Comparison of ENCODE assay signal across 15 cellular contexts in the genomic region with DNA sequence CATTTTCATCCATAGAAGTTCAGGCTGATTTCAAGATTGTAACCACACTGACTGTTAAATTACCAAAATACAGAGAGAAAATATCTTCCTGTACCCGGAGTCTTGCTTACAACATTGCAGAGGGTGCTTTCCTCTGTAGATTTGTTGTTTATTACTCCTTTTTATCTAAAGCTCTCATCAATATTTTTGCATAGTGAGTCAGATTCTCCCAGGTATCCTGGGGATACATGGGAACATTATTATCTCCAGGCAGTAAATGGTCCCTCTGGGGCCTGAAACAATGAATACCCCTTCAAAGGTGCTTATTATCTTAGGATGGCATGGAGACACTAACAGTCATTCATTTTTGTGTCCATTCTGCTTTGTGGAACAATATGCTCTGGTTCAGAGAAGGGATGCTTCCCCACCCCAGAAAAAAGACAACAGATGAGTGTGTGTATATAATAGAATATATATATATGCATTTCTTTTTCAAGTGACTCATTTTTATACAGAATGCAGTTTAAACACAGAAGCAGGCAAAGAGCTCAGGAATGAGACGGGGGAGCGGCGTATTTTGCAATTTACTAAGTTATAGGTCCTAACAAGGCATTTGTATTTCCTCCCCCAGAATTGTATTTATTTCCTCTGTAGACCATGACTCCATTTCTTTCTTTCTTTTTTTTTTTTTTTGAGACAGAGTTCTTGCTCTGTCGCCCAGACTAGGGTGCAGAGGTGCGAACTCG.
A peak's percentile ranks its signal among the peaks of the same experiment; 100 is the strongest.
DNase-seq lines count a peak whose midpoint lies in the region; ATAC-seq, FAIRE-seq and TF ChIP-seq lines count a peak whose summit lies in the region.
"Had no signal": no experiment of that assay in that cellular context is flagged by ENCODE, and none has a peak within 500 bp of the region (broad histone marks: within the 10 kb centered on the region; RNA-seq: fewer than 3 reads in every experiment).

No MANE protein-coding gene starts in this region.

- H3K4me1 Mint-ChIP-seq in osteocyte (ENCODE audit: unreplicated experiment), result peaks cover 57% of the 10 kb centered on the region
- H3K4me1 Mint-ChIP-seq: activated CD4-positive, alpha-beta T cell treated with anti-CD3 and anti-CD28 coated beads, Interleukin-2, amount 10 ng/mL, durations not matched to agents 24 days and 14 days had no signal

- H4K20me1 ChIP-seq in K562 (replicated peaks; ENCODE audit: control insufficient read depth, insufficient read depth, low read length), result no peaks in the 10 kb centered on the region
- H4K20me1 ChIP-seq: BLaER1 treated with 17β-estradiol and CSF1 and Interleukin-3, amounts not matched to agents 10 nM and 100 nM had no signal

- no peak for FAIRE-seq in K562 (lab: Jason Lieb, UNC)

- no peaks in the 10 kb centered on the region for H3K9me1 ChIP-seq in K562 (ENCODE audit: control insufficient read depth, insufficient read depth, low read length)

- ATAC-seq in K562 (no peak), HG03460 (IDR thresholded peaks at IDR 0.05; ENCODE audit: unreplicated experiment) (no peak)
- ATAC-seq: activated naive CD4-positive, alpha-beta T cell treated with anti-CD3 and anti-CD28 coated beads, Interleukin-2, amount 50 U/mL, for 72 hours had no signal

- DNase-seq in EL (peak; percentile 27), NCI-H146 (lab: John Stamatoyannopoulos, UW) (peak; percentile 32), K562 (ENCODE audit: extremely low read depth in 1 of 4, low spot score in 3 of 4) (no peak), osteocyte (ENCODE audit: extremely low spot score, unreplicated experiment) (no peak), iPS-NIHi11 (ENCODE audit: low spot score) (no peak)
- no peak for DNase-seq in activated effector memory CD4-positive, alpha-beta T cell treated with Interleukin-2 at 50 U/mL for 16 hours
- DNase-seq: activated CD4-positive, alpha-beta T cell treated with anti-CD3 and anti-CD28 coated beads, Interleukin-2, amount 10 ng/mL, durations not matched to agents 24 days and 14 days; DMS79; Karpas-422; NCI-H187 had no signal

- no peaks in the 10 kb centered on the region for H3K79me2 ChIP-seq in K562 (ENCODE audit: control insufficient read depth, insufficient read depth, low read length)

- no peaks in the 10 kb centered on the region for H3K27me3 ChIP-seq in K562 (ENCODE audit: control insufficient read depth in 2 of 2, insufficient read depth in 2 of 2, low read length in 2 of 2)
- H3K27me3 ChIP-seq: BLaER1 treated with 17β-estradiol and CSF1 and Interleukin-3, amounts not matched to agents 10 nM and 100 nM; cardiac muscle cell had no signal

- TF ChIP-seq RAD21 in K562 (CRISPR knock-in tag; conservative IDR thresholded peaks at IDR 0.05 in 1 of 2, IDR thresholded peaks at IDR 0.05 in 1 of 2), result no peak

- CTCF ChIA-PET in K562 (lab: Yijun Ruan, JAX; ENCODE audit: low intra/inter-chr PET ratio), result no interaction called here

- peaks cover 0 to 9% of the 10 kb centered on the region in 2 experiments; a peak in 2 of 5 replicates for H3K4me1 ChIP-seq in K562 (replicated peaks in 1 of 2; ENCODE audit: control insufficient read depth in 2 of 2, insufficient read depth in 2 of 2, low read length in 2 of 2)
- H3K4me1 ChIP-seq: BLaER1 treated with 17β-estradiol and CSF1 and Interleukin-3, amounts not matched to agents 10 nM and 100 nM had no signal

- H3K9me3 Mint-ChIP-seq in osteocyte (ENCODE audit: unreplicated experiment), result no peaks in the 10 kb centered on the region
- H3K9me3 Mint-ChIP-seq: activated CD4-positive, alpha-beta T cell treated with anti-CD3 and anti-CD28 coated beads, Interleukin-2, amount 10 ng/mL, durations not matched to agents 24 days and 14 days; activated naive CD4-positive, alpha-beta T cell treated with anti-CD3 and anti-CD28 coated beads, Interleukin-2, amount 50 U/mL, for 72 hours had no signal

- no peak for TF ChIP-seq EP300 in K562 (IDR thresholded peaks at IDR 0.05; ENCODE audit: low read length)

- H2AFZ ChIP-seq in K562 (ENCODE audit: low read depth, low read length), result peak overlapping the region; percentile 38

- no peak for TF ChIP-seq CTCF in K562 (IDR thresholded peaks at IDR 0.05 in 2 of 3, conservative IDR thresholded peaks at IDR 0.05 in 1 of 3; ENCODE audit: insufficient read depth in 2 of 3, low read depth in 1 of 3, low read length in 3 of 3)
- TF ChIP-seq CTCF in osteocyte (IDR thresholded peaks at IDR 0.05), result no peak

- H3K4me3 Mint-ChIP-seq in osteocyte (ENCODE audit: unreplicated experiment), result no peak overlapping the region
- H3K4me3 Mint-ChIP-seq: activated CD4-positive, alpha-beta T cell treated with anti-CD3 and anti-CD28 coated beads, Interleukin-2, amount 10 ng/mL, durations not matched to agents 24 days and 14 days had no signal

- no peaks in the 10 kb centered on the region for H3K27me3 Mint-ChIP-seq in osteocyte (ENCODE audit: unreplicated experiment)
- H3K27me3 Mint-ChIP-seq: activated CD4-positive, alpha-beta T cell treated with anti-CD3 and anti-CD28 coated beads, Interleukin-2, amount 10 ng/mL, durations not matched to agents 24 days and 14 days had no signal

- 84% methylated on average over 4 of the region's 7 CpGs for WGBS in K562 (ENCODE audit: insufficient coverage, low coverage, missing lambda C conversion rate)

- H3K9ac ChIP-seq in K562 (ENCODE audit: insufficient read depth in 1 of 2, low read depth in 2 of 2, low read length in 2 of 2), result no peak overlapping the region
- H3K9ac ChIP-seq: BLaER1 treated with 17β-estradiol and CSF1 and Interleukin-3, amounts not matched to agents 10 nM and 100 nM had no signal

- peak overlapping the region; percentile 74 for H3K27ac Mint-ChIP-seq in osteocyte (ENCODE audit: unreplicated experiment)
- H3K27ac Mint-ChIP-seq: activated CD4-positive, alpha-beta T cell treated with anti-CD3 and anti-CD28 coated beads, Interleukin-2, amount 10 ng/mL, durations not matched to agents 24 days and 14 days; activated naive CD4-positive, alpha-beta T cell treated with anti-CD3 and anti-CD28 coated beads, Interleukin-2, amount 50 U/mL, for 72 hours had no signal

- no peak for TF ChIP-seq POLR2A in K562 (conservative IDR thresholded peaks at IDR 0.05)

- no peaks in the 10 kb centered on the region for H3K36me3 Mint-ChIP-seq in osteocyte (ENCODE audit: unreplicated experiment)
- H3K36me3 Mint-ChIP-seq: activated naive CD4-positive, alpha-beta T cell treated with anti-CD3 and anti-CD28 coated beads, Interleukin-2, amount 50 U/mL, for 72 hours had no signal

- H3K36me3 ChIP-seq in K562 (ENCODE audit: control insufficient read depth, insufficient read depth, low read length), result no peaks in the 10 kb centered on the region
- H3K36me3 ChIP-seq: BLaER1 treated with 17β-estradiol and CSF1 and Interleukin-3, amounts not matched to agents 10 nM and 100 nM; cardiac muscle cell had no signal

- H3K9me3 ChIP-seq in K562 (replicated peaks; ENCODE audit: control insufficient read depth, insufficient read depth, low read depth, low read length), result 0 out of 2 replicates have a peak, but pooled peaks cover 6% of the 10 kb centered on the region

- intact Hi-C loops in K562 (cut with micrococcal nuclease), result no loop called here

- BruUV-seq in K562 (replicated peaks; lab: Mats Ljungman, UMichigan), result no TSS peak

- no peak overlapping the region for H3K27ac ChIP-seq in K562 (ENCODE audit: extremely low read depth, low read depth, low read length)
- H3K27ac ChIP-seq: BLaER1 treated with 17β-estradiol and CSF1 and Interleukin-3, amounts not matched to agents 10 nM and 100 nM; cardiac muscle cell had no signal

- POLR2A ChIA-PET in K562 (lab: Yijun Ruan, JAX), result interaction anchor here (0.6 to 1.2 kb wide), 2 partner anchors 13 to 132 kb away, joined by 3 read pairs; no protein-coding TSS in a partner anchor

- H3K4me3 ChIP-seq in K562, result no peak overlapping the region
- H3K4me3 ChIP-seq: BLaER1 treated with 17β-estradiol and CSF1 and Interleukin-3, amounts not matched to agents 10 nM and 100 nM; cardiac muscle cell; lung had no signal

- no peak overlapping the region for H3K4me2 ChIP-seq in K562 (ENCODE audit: insufficient read depth, low read length)
- H3K4me2 ChIP-seq: BLaER1 treated with 17β-estradiol and CSF1 and Interleukin-3, amounts not matched to agents 10 nM and 100 nM had no signal

- in situ Hi-C loops in K562 (cut with MboI), result no loop called here

TF ChIP-seq in K562, 482 proteins besides CTCF, POLR2A, EP300 and RAD21:
- TF ChIP-seq KDM2B (CRISPR knock-in tag; IDR thresholded peaks at IDR 0.05) (no peak), KDM4B (IDR thresholded peaks at IDR 0.05; ENCODE audit: borderline replicate concordance in 2 of 2, low read depth in 1 of 2) (no peak), MTF1 (CRISPR knock-in tag; IDR thresholded peaks at IDR 0.05; ENCODE audit: borderline replicate concordance) (no peak), SNRNP70 (optimal IDR thresholded peaks at IDR 0.05; ENCODE audit: low read depth, low read length) (no peak)

Comparison
In these comparisons a context has a peak if more than half of its experiments do, and no peak if none do; other contexts are left out.
1. DNase-seq: peak in EL (single experiment) and NCI-H146 (single experiment); none in K562 (0 of 4), osteocyte (single experiment), iPS-NIHi11 (single experiment) and activated effector memory CD4-positive, alpha-beta T cell treated with Interleukin-2 at 50 U/mL for 16 hours (single experiment).